ENCODE assay signal across 27 cellular contexts in the genomic region with DNA sequence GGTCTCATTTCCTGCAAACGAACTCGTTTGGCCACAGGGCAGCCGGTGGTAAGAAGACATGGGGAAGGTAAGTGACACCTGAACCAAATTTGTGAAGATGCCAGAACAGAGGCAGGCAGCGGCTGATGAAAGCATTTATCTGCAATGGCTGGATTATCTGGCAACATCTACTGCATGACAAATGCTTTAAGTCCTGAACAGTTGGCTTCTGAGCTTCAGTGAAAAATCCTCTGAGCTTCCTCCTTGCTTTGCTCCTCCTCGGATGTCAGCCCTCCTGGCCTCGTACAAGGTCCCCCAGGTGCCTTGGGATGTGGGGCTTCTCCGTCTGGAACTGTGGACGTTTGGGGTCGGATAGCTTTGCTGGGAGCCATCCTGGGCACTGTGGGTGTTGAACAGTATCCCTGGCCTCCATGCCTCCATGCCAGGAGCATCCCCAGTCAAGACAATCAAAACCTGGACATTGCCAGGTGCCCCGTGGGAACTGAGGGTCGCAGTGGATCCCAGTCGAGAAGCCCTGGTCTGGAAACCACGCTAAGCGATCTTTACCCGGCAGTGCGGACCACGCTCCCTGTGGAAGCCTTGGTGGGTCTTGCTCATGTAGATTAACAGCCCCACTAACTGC. TPM values are rescaled to one million over a fixed set of nuclear protein-coding genes. Genes with fewer than 3 reads are reported as not detected.
"Had no signal": no experiment of that assay in that cellular context is flagged by ENCODE, and none has a peak within 500 bp of the region (broad histone marks: within the 10 kb centered on the region; RNA-seq: fewer than 3 reads in every experiment).

No MANE protein-coding gene starts in this region.

- DNase-seq: activated CD4-positive, alpha-beta memory T cell treated with anti-CD3 and anti-CD28 coated beads for 36 hours; activated CD4-positive, alpha-beta T cell treated with anti-CD3 and anti-CD28 coated beads for 1 hour; activated naive CD4-positive, alpha-beta T cell treated with anti-CD3 and anti-CD28 coated beads for 36 hours; activated T-cell treated with anti-CD3 and anti-CD28 coated beads, Interleukin-2, amount 50 U/mL, for 4 hours; cerebellar nuclear complex; effector CD8-positive, alpha-beta T cell; esophagus squamous epithelium; foreskin melanocyte; hypothalamus; islet precursor cell; left colon; lower lobe of right lung; nucleus accumbens; retina; stimulated activated CD4-positive, alpha-beta T cell treated with anti-CD3 and anti-CD28 coated beads, Interleukin-2, amount 100 ng/mL, for 24 hours; stimulated activated naive CD8-positive, alpha-beta T cell treated with anti-CD3 and anti-CD28 coated beads, Interleukin-15, Interleukin-2, amounts not matched to agents 100 U/mL and 50 U/mL, for 24 hours; substantia nigra; uterus; WERI-Rb-1 had no signal

- H3K4me1 ChIP-seq: breast epithelium, esophagus squamous epithelium, lower lobe of right lung, tibial nerve, uterus had no signal

- H3K4me3 Mint-ChIP-seq: activated CD4-positive, alpha-beta memory T cell treated with anti-CD3 and anti-CD28 coated beads for 36 hours; activated naive CD4-positive, alpha-beta T cell treated with anti-CD3 and anti-CD28 coated beads for 36 hours; activated T-cell treated with anti-CD3 and anti-CD28 coated beads, Interleukin-2, amount 50 U/mL, for 4 hours; dendritic cell treated with granulocyte-macrophage colony-stimulating factor and Interleukin-4, amounts not matched to agents 40 ng/mL and 50 ng/mL, for 4 days; mesothelial cell of epicardium; natural killer cell treated with Interleukin-12 subunit alpha and Interleukin-12 subunit beta and Interleukin-15 and Interleukin-18, amount 100 ng/mL, for 72 hours had no signal

- FAIRE-seq: astrocyte, endothelial cell of umbilical vein had no signal

- H3K4me3 ChIP-seq: breast epithelium, esophagus squamous epithelium, lower lobe of right lung, tibial nerve, uterus had no signal

- H3K27ac ChIP-seq: breast epithelium, esophagus squamous epithelium, lower lobe of right lung, tibial nerve, uterus, WERI-Rb-1 had no signal

- H3K27ac Mint-ChIP-seq: activated CD4-positive, alpha-beta memory T cell treated with anti-CD3 and anti-CD28 coated beads for 36 hours; activated naive CD4-positive, alpha-beta T cell treated with anti-CD3 and anti-CD28 coated beads for 36 hours; dendritic cell treated with granulocyte-macrophage colony-stimulating factor and Interleukin-4, amounts not matched to agents 40 ng/mL and 50 ng/mL, for 4 days; mesothelial cell of epicardium; natural killer cell treated with Interleukin-12 subunit alpha and Interleukin-12 subunit beta and Interleukin-15 and Interleukin-18, amount 100 ng/mL, for 72 hours had no signal

- H3K36me3 ChIP-seq: breast epithelium, esophagus squamous epithelium, lower lobe of right lung, tibial nerve, uterus, WERI-Rb-1 had no signal

- H3K9me3 Mint-ChIP-seq: activated CD4-positive, alpha-beta memory T cell treated with anti-CD3 and anti-CD28 coated beads for 36 hours; natural killer cell treated with Interleukin-12 subunit alpha and Interleukin-12 subunit beta and Interleukin-15 and Interleukin-18, amount 100 ng/mL, for 72 hours had no signal

- ATAC-seq: activated T-cell treated with anti-CD3 and anti-CD28 coated beads, Interleukin-2, amount 50 U/mL, for 4 hours; left colon; lower lobe of right lung; natural killer cell treated with Interleukin-12 subunit alpha and Interleukin-12 subunit beta and Interleukin-15 and Interleukin-18, amount 100 ng/mL, for 72 hours; stimulated activated naive CD8-positive, alpha-beta T cell treated with anti-CD3 and anti-CD28 coated beads, Interleukin-15, Interleukin-2, amounts not matched to agents 100 U/mL and 50 U/mL, for 24 hours had no signal

- H3K9me3 ChIP-seq: lower lobe of right lung had no signal

- H3K27me3 ChIP-seq: breast epithelium, tibial nerve, uterus had no signal

- H3K4me1 Mint-ChIP-seq: mesothelial cell of epicardium had no signal

- H3K36me3 Mint-ChIP-seq: activated CD4-positive, alpha-beta memory T cell treated with anti-CD3 and anti-CD28 coated beads for 36 hours; mesothelial cell of epicardium; natural killer cell treated with Interleukin-12 subunit alpha and Interleukin-12 subunit beta and Interleukin-15 and Interleukin-18, amount 100 ng/mL, for 72 hours had no signal

- H3K27me3 Mint-ChIP-seq: activated CD4-positive, alpha-beta memory T cell treated with anti-CD3 and anti-CD28 coated beads for 36 hours; dendritic cell treated with granulocyte-macrophage colony-stimulating factor and Interleukin-4, amounts not matched to agents 40 ng/mL and 50 ng/mL, for 4 days had no signal

RNA-seq across cellular contexts. Expression of gene KCNG2, which starts 49.3 kb away (rescaled TPM):
- total RNA-seq: activated CD4-positive, alpha-beta memory T cell treated with anti-CD3 and anti-CD28 coated beads for 36 hours; activated naive CD4-positive, alpha-beta T cell treated with anti-CD3 and anti-CD28 coated beads for 36 hours; activated T-cell treated with anti-CD3 and anti-CD28 coated beads, Interleukin-2, amount 50 U/mL, for 4 hours; endothelial cell of umbilical vein; left colon; mesothelial cell of epicardium; natural killer cell treated with Interleukin-12 subunit alpha and Interleukin-12 subunit beta and Interleukin-15 and Interleukin-18, amount 100 ng/mL, for 72 hours; T-helper 2 cell treated with Interferon-gamma antibody and Interleukin-4, amounts not matched to agents 100 ng/mL and 5 ng/mL, for 36 hours had no signal
- polyA plus RNA-seq: endothelial cell of umbilical vein had no signal
